Comparison of ENCODE assay signal across 8 cellular contexts in genomic region chrX:21839334-21840198, GRCh38. TPM values are rescaled to one million over a fixed set of nuclear protein-coding genes. Genes with fewer than 3 reads are reported as not detected.
DNase-seq lines count a peak whose midpoint lies in the region; ATAC-seq and TF ChIP-seq lines count a peak whose summit lies in the region.

TSS of gene MBTPS2 (plus strand) at chrX:21839617. CDS start at chrX:21839735, 118 bp downstream.

- H3F3A ChIP-seq in smooth muscle cell (ENCODE audit: low read depth), result no peaks in the 10 kb centered on the region

- peak within 1 kb of the TSS; percentile 61 for H3K27ac ChIP-seq in AG04450 (ENCODE audit: low read depth, low read length)
- peak within 1 kb of the TSS; percentile 83 for H3K27ac ChIP-seq in WERI-Rb-1
- peak within 1 kb of the TSS; percentile 61 for H3K27ac ChIP-seq in mammary epithelial cell (ENCODE audit: insufficient read depth, low read depth, low read length)
- peak within 1 kb of the TSS; percentile 49 for H3K27ac ChIP-seq in smooth muscle cell (ENCODE audit: low read depth)

- BruUV-seq in mammary epithelial cell (replicated peaks; lab: Mats Ljungman, UMichigan), result no TSS peak

- H3K27me3 ChIP-seq in AG04450 (ENCODE audit: control insufficient read depth, insufficient read depth, low read length) (no peaks in the 10 kb centered on the region), WERI-Rb-1 (ENCODE audit: insufficient read depth, low read depth, severe bottlenecking) (peaks cover 7% of the 10 kb centered on the region), mammary epithelial cell (ENCODE audit: insufficient read depth, low read length) (peaks cover 2% of the 10 kb centered on the region), smooth muscle cell (ENCODE audit: low read depth) (no peaks in the 10 kb centered on the region)

- POLR2A ChIA-PET in AG04450 (lab: Yijun Ruan, JAX), result interaction anchor here (0.7 to 2.0 kb wide), 6 partner anchors 21 to 121 kb away, joined by 3 to 5 read pairs (median 4); no protein-coding TSS in a partner anchor

- dilution Hi-C loops in mammary epithelial cell (cut with HindIII; ENCODE audit: low sequenced_read_pairs), result no loop called here

- no peaks in the 10 kb centered on the region; the same call in 1 of the 2 replicates for H3K9me3 ChIP-seq in AG04450 (ENCODE audit: control insufficient read depth, insufficient read depth, low read length)
- no peaks in the 10 kb centered on the region for H3K9me3 ChIP-seq in WERI-Rb-1 (ENCODE audit: severe bottlenecking)
- no peaks in the 10 kb centered on the region for H3K9me3 ChIP-seq in mammary epithelial cell (replicated peaks; ENCODE audit: insufficient read depth, low read length)
- no peaks in the 10 kb centered on the region for H3K9me3 ChIP-seq in smooth muscle cell (replicated peaks; ENCODE audit: low read depth)

- H2AFZ ChIP-seq in mammary epithelial cell (ENCODE audit: low read depth, low read length) (peak within 1 kb of the TSS; percentile 82), smooth muscle cell (ENCODE audit: low read depth) (peak within 1 kb of the TSS; percentile 79)

- CTCF ChIA-PET in AG04450 (lab: Charles Lee), result interaction anchor here (0.6 to 2.0 kb wide), 4 partner anchors 54 to 146 kb away, joined by 3 to 11 read pairs (median 4); no protein-coding TSS in a partner anchor
- CTCF ChIA-PET in mammary epithelial cell (lab: Charles Lee; ENCODE audit: low non-redundant PET), result interaction anchor here (0.6 to 0.7 kb wide), 2 partner anchors 103 to 145 kb away, joined by 3 to 4 read pairs; no protein-coding TSS in a partner anchor

- intact Hi-C loops in mammary epithelial cell (cut with micrococcal nuclease), result loop anchor here (1.0 to 2.0 kb wide), 2 partner anchors 101 to 137 kb away; partner anchors contain the start of gene SMS

- H3K36me3 ChIP-seq in WERI-Rb-1 (0 out of 2 replicates have a peak, but pooled peaks cover 3% of the 10 kb centered on the region), mammary epithelial cell (ENCODE audit: insufficient read depth, low read length) (no peaks in the 10 kb centered on the region), smooth muscle cell (ENCODE audit: low read depth) (no peaks in the 10 kb centered on the region)

- no peaks in the 10 kb centered on the region for H4K20me1 ChIP-seq in mammary epithelial cell (ENCODE audit: insufficient read depth, low read length)
- H4K20me1 ChIP-seq in smooth muscle cell (ENCODE audit: low read depth), result no peaks in the 10 kb centered on the region

- DNase-seq in AG04450 (ENCODE audit: low read depth, low spot score) (peak; percentile 81), NCI-H2196 treated with DMSO at 0.1 percent for 48 hours (lab: John Stamatoyannopoulos, UW; ENCODE audit: unreplicated experiment) (peak; percentile 55), WERI-Rb-1 (peak; percentile 82), mammary epithelial cell (peak; percentile 79), iPS-NIHi7 (ENCODE audit: extremely low spot score) (peak; percentile 64), smooth muscle cell (lab: John Stamatoyannopoulos, UW; ENCODE audit: unreplicated experiment) (peak; percentile 29)

- 14% methylated on average over 27 of the region's 61 CpGs for WGBS in mammary epithelial cell (ENCODE audit: low coverage, missing lambda C conversion rate)
- WGBS in smooth muscle cell (ENCODE audit: low lambda C conversion rate), result 41% methylated on average over 53 of the region's 61 CpGs

- in situ Hi-C loops in mammary epithelial cell (cut with MboI; ENCODE audit: low sequenced_read_pairs in 2 of 2), result no loop called here

- H3K79me2 ChIP-seq in mammary epithelial cell (ENCODE audit: insufficient read depth, low read length), result peaks cover 23% of the 10 kb centered on the region
- H3K79me2 ChIP-seq in smooth muscle cell (ENCODE audit: low read depth), result peaks cover 7% of the 10 kb centered on the region

- peak within 1 kb of the TSS; percentile 74 for H3K4me3 ChIP-seq in AG04450 (ENCODE audit: low read depth, low read length)
- peak within 1 kb of the TSS; percentile 58 for H3K4me3 ChIP-seq in WERI-Rb-1 (ENCODE audit: low read depth, low read length)
- peak within 1 kb of the TSS; percentile 49 to 76 (median 72) for H3K4me3 ChIP-seq in mammary epithelial cell (replicated peaks in 1 of 3; ENCODE audit: insufficient read depth in 1 of 3, low read depth in 2 of 3, low read length in 3 of 3)
- peak within 1 kb of the TSS; percentile 57 for H3K4me3 ChIP-seq in smooth muscle cell

- H3K4me1 ChIP-seq in mammary epithelial cell (ENCODE audit: insufficient read depth, low read length), result no peaks in the 10 kb centered on the region
- H3K4me1 ChIP-seq in smooth muscle cell (ENCODE audit: low read depth), result no peaks in the 10 kb centered on the region

- TF ChIP-seq CTCF in AG04450 (IDR thresholded peaks at IDR 0.05; ENCODE audit: low read depth, low read length) (peak; percentile 15; the same call in 1 of the 2 replicates), WERI-Rb-1 (IDR thresholded peaks at IDR 0.05; ENCODE audit: low read depth, low read length) (no peak), mammary epithelial cell (conservative IDR thresholded peaks at IDR 0.05 in 1 of 2, IDR thresholded peaks at IDR 0.05 in 1 of 2; ENCODE audit: extremely low read depth in 1 of 2, insufficient read depth in 1 of 2, low read depth in 1 of 2, low read length in 2 of 2) (peak in 1 of 2 donors; percentile 14), smooth muscle cell (IDR thresholded peaks at IDR 0.05; ENCODE audit: borderline replicate concordance, insufficient read depth, poor library complexity, severe bottlenecking) (no peak)

- H3K4me2 ChIP-seq in mammary epithelial cell (ENCODE audit: insufficient read depth, low read depth, low read length) (peak within 1 kb of the TSS; percentile 71), smooth muscle cell (peak within 1 kb of the TSS; percentile 86)

- H3K9ac ChIP-seq in mammary epithelial cell (ENCODE audit: insufficient read depth, low read length) (peak within 1 kb of the TSS; percentile 67), smooth muscle cell (ENCODE audit: low read depth) (peak within 1 kb of the TSS; percentile 83)

- peak; percentile 72 for ATAC-seq in GM18873 (IDR thresholded peaks at IDR 0.05; ENCODE audit: low FRiP score, unreplicated experiment)
- ATAC-seq in HG03135 (IDR thresholded peaks at IDR 0.05; ENCODE audit: unreplicated experiment), result peak; percentile 91

RNA-seq across cellular contexts. Expression of gene MBTPS2, which starts in this region (rescaled TPM):
- polyA plus RNA-seq in AG04450 (2011; rRNA removed), result 24.6 and 31.2 TPM in 2 replicates
- polyA minus RNA-seq in AG04450 (2011; rRNA and poly(A)+ RNA removed), result 21.7 and 33.4 TPM in 2 replicates
- total RNA-seq in mammary epithelial cell, result 10 to 100 TPM in 1 of 2 donors, 1 to 10 TPM in 1; 6.8 to 18.5 TPM
- polyA plus RNA-seq in mammary epithelial cell, result 11.1 TPM
- polyA minus RNA-seq in mammary epithelial cell, result 24.9 TPM
- total RNA-seq in smooth muscle cell, result 13.2 and 16.6 TPM in 2 replicates
- polyA plus RNA-seq in smooth muscle cell, result 14.1 TPM in 2 replicates

Comparison
In these comparisons a context has a peak if more than half of its experiments do, and no peak if none do; other contexts are left out.
1. Peak in every context shown above with its lines: DNase-seq, ATAC-seq, H3K4me3 ChIP-seq and H3K27ac ChIP-seq.
2. DNase-seq: peak in every context shown above with its lines; median percentile 82 in WERI-Rb-1; 81 in AG04450; 79 in mammary epithelial cell; 64 in iPS-NIHi7; 55 in NCI-H2196 treated with DMSO at 0.1 percent for 48 hours; 29 in smooth muscle cell.